1 cellular context compared by ENCODE assay signal in genomic region chr7:158109364-158110033, GRCh38.
A peak's percentile ranks its signal among the peaks of the same experiment; 100 is the strongest.
TF ChIP-seq lines count a peak whose summit lies in the region.

No MANE protein-coding gene starts in this region.

TF ChIP-seq in K562, 482 proteins besides CTCF, POLR2A, EP300 and RAD21 (continued from another document):
- TF ChIP-seq YY1 (IDR thresholded peaks at IDR 0.05; ENCODE audit: borderline replicate concordance in 1 of 3, control insufficient read depth in 1 of 3, extremely low read depth in 1 of 3, insufficient read depth in 3 of 3, insufficient read length in 1 of 3, insufficient replicate concordance in 2 of 3, low read depth in 1 of 3, low read length in 2 of 3): no peak
- TF ChIP-seq JUNB (CRISPR knock-in tag; conservative IDR thresholded peaks at IDR 0.05): peak; percentile 98
- TF ChIP-seq ZNF395 (CRISPR knock-in tag; IDR thresholded peaks at IDR 0.05): no peak
- TF ChIP-seq IRF2 (CRISPR knock-in tag; IDR thresholded peaks at IDR 0.05): no peak
- no peak for TF ChIP-seq POU5F1 (IDR thresholded peaks at IDR 0.05; ENCODE audit: borderline replicate concordance, low read depth, low read length, partially characterized antibody)
- no peak for TF ChIP-seq SMAD4 (CRISPR knock-in tag; conservative IDR thresholded peaks at IDR 0.05)
- peak; percentile 62 for TF ChIP-seq JUN (IDR thresholded peaks at IDR 0.05; ENCODE audit: borderline replicate concordance, low read depth, low read length)
- TF ChIP-seq JUN (CRISPR knock-in tag; IDR thresholded peaks at IDR 0.05; ENCODE audit: borderline replicate concordance): peak; percentile 98
- peak in 1 of 2 experiments; percentile 66; a peak in 1 of 4 replicates for TF ChIP-seq ZNF318 (IDR thresholded peaks at IDR 0.05; ENCODE audit: borderline replicate concordance in 1 of 2, low read depth in 1 of 2)
- peak; percentile 53; the same call in 1 of the 2 replicates for TF ChIP-seq FOSL1 (tag; conservative IDR thresholded peaks at IDR 0.05)
- no peak for TF ChIP-seq BACH1 (tag; IDR thresholded peaks at IDR 0.05)
- TF ChIP-seq HBP1 (CRISPR knock-in tag; IDR thresholded peaks at IDR 0.05): no peak
- peak; percentile 91 for TF ChIP-seq NCOA1 (IDR thresholded peaks at IDR 0.05; ENCODE audit: low read depth)
- peak; percentile 99 for TF ChIP-seq ATF3 (IDR thresholded peaks at IDR 0.05)
- TF ChIP-seq ATF3 (CRISPR knock-in tag; conservative IDR thresholded peaks at IDR 0.05): peak; percentile 92
- no peak for TF ChIP-seq ZNF121 (CRISPR knock-in tag; conservative IDR thresholded peaks at IDR 0.05)
- TF ChIP-seq PHF21A (IDR thresholded peaks at IDR 0.05; ENCODE audit: borderline replicate concordance, low read depth): no peak
- peak; percentile 87; the same call in 1 of the 2 replicates for TF ChIP-seq CREM (IDR thresholded peaks at IDR 0.05; ENCODE audit: low read depth)
- peak; percentile 48; the same call in 1 of the 2 replicates for TF ChIP-seq ATF1 (CRISPR knock-in tag; IDR thresholded peaks at IDR 0.05)
- TF ChIP-seq ATF1 (tag; IDR thresholded peaks at IDR 0.05): peak; percentile 99
- peak; percentile 76 for TF ChIP-seq CREB1 (IDR thresholded peaks at IDR 0.05)
- peak; percentile 97 for TF ChIP-seq CREB1 (CRISPR knock-in tag; IDR thresholded peaks at IDR 0.05)
- no peak for TF ChIP-seq ZNF311 (CRISPR knock-in tag; IDR thresholded peaks at IDR 0.05)
- TF ChIP-seq FOXP4 (CRISPR knock-in tag; IDR thresholded peaks at IDR 0.05; ENCODE audit: borderline replicate concordance): 0 out of 2 replicates have a peak, but pooled peaks have one; percentile 58
- no peak for TF ChIP-seq EGR1 (conservative IDR thresholded peaks at IDR 0.05)
- no peak for TF ChIP-seq PRDM10 (IDR thresholded peaks at IDR 0.05; ENCODE audit: partially characterized antibody)
- TF ChIP-seq MTA3 (IDR thresholded peaks at IDR 0.05; ENCODE audit: borderline replicate concordance): peak; percentile 54; the same call in 1 of the 2 replicates
- TF ChIP-seq ZNF282 (CRISPR knock-in tag; IDR thresholded peaks at IDR 0.05): no peak
- TF ChIP-seq U2AF2 (optimal IDR thresholded peaks at IDR 0.05; ENCODE audit: low read depth, low read length): no peak
- TF ChIP-seq ZBTB12 (CRISPR knock-in tag; IDR thresholded peaks at IDR 0.05): peak; percentile 55; the same call in 1 of the 2 replicates
- TF ChIP-seq PTRF (tag; IDR thresholded peaks at IDR 0.05): no peak
- TF ChIP-seq FOXK1 (CRISPR knock-in tag; IDR thresholded peaks at IDR 0.05; ENCODE audit: borderline replicate concordance): 0 out of 2 replicates have a peak, but pooled peaks have one; percentile 34
- TF ChIP-seq ATF2 (CRISPR knock-in tag; IDR thresholded peaks at IDR 0.05): peak; percentile 99
- TF ChIP-seq TRIM24 (IDR thresholded peaks at IDR 0.05): 0 out of 4 replicates have a peak, but pooled peaks of 1 of the 2 experiments have one; percentile 22
- TF ChIP-seq MED1 (CRISPR knock-in tag; IDR thresholded peaks at IDR 0.05; ENCODE audit: borderline replicate concordance): no peak
